Comparison of ENCODE assay signal across 1 cellular context in the genomic region with DNA sequence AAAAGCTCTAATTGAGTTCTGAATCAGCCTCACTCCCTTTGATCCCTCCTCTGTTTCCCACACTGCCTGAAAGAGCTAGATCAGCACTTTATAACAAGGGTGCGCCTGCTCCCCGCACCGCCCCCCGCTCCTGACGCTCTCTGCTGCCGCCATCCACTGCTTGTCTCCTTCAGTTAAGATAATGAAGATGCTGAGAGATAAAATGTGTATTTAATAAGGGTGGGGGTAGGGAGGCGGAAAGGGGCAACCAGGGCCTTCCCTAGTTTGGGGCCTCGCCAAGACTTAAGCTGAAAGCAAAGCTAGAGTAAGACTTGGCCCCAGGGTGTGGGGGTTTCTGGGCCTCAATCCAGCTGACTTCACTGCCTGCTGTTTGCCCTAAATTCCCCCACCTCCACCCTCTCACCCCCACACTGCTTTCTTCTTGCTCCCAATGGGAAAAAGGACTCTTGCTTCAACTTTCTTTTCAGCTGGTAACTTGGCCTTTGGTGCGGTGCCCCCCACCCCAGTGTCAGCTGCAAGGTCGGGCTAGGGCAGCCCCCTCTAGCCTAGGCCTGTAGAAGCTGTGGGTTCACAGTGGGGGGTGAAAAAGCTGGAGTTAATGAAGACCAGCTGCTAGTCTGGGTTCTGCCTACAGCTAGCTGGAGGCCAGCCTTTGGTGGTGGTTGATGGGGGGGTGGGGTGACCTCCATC.
TF ChIP-seq lines count a peak whose summit lies in the region.

No MANE protein-coding gene starts in this region.

TF ChIP-seq in H1, 55 proteins besides CTCF, POLR2A, EP300 and RAD21:
- TF ChIP-seq KDM1A (IDR thresholded peaks at IDR 0.05; ENCODE audit: borderline replicate concordance, low read length): no peak
- no peak for TF ChIP-seq CHD1 (IDR thresholded peaks at IDR 0.05; ENCODE audit: low read depth, low read length)
- peak; percentile 87 for TF ChIP-seq MAFK (IDR thresholded peaks at IDR 0.05; ENCODE audit: low read depth, low read length)
- TF ChIP-seq SP1 (IDR thresholded peaks at IDR 0.05; ENCODE audit: low read depth, low read length): no peak
- no peak for TF ChIP-seq HDAC6 (IDR thresholded peaks at IDR 0.05; ENCODE audit: low read depth, low read length)
- no peak for TF ChIP-seq RXRA (IDR thresholded peaks at IDR 0.05; ENCODE audit: insufficient read depth, low read depth, low read length)
- no peak for TF ChIP-seq JUN (IDR thresholded peaks at IDR 0.05; ENCODE audit: low read depth, low read length)
- TF ChIP-seq SP4 (IDR thresholded peaks at IDR 0.05; ENCODE audit: low read length): no peak
- peak; percentile 12; the same call in 1 of the 2 replicates for TF ChIP-seq CREB1 (IDR thresholded peaks at IDR 0.05)
- no peak for TF ChIP-seq RNF2 (IDR thresholded peaks at IDR 0.05; ENCODE audit: borderline replicate concordance, low read depth, low read length, missing control alignments, poor library complexity, severe bottlenecking)
- TF ChIP-seq TCF12 (IDR thresholded peaks at IDR 0.05; ENCODE audit: low read depth, low read length): no peak
- TF ChIP-seq CBX5 (IDR thresholded peaks at IDR 0.05; ENCODE audit: low read depth, low read length): no peak
TF ChIP-seq in H1: peak in this region for 2.
